In the genomic region with DNA sequence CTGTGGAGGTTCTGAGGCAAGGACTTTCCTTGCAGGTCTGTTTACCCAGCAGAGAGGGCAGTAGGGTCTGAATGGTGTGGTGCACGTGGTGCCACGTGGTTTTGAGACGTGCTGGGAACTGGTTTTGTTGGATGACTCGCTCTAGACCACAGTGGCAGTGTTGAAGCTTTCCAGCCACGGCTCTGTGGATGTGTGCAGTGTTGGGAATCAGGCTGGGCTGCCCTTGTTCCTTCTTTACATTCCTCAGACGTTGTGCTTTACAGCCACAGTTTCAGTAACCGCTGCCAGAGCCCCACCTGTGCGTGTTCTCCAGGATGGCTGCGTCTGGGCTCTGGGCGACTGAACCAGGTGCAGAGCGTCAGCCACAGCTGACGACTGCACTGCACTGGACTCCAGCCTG, we compare ENCODE assay signal across 14 cellular contexts. TPM values are rescaled to one million over a fixed set of nuclear protein-coding genes. Genes with fewer than 3 reads are reported as not detected.
A peak's percentile ranks its signal among the peaks of the same experiment; 100 is the strongest.
DNase-seq lines count a peak whose midpoint lies in the region; ATAC-seq and TF ChIP-seq lines count a peak whose summit lies in the region.
"Had no signal": no experiment of that assay in that cellular context is flagged by ENCODE, and none has a peak within 500 bp of the region (broad histone marks: within the 10 kb centered on the region; RNA-seq: fewer than 3 reads in every experiment).

No MANE protein-coding gene starts in this region.

- peaks cover 10% of the 10 kb centered on the region for H3K36me3 Mint-ChIP-seq in activated B cell treated with CpG ODN at 0.5 μM for 24 hours (ENCODE audit: low read depth)

- in situ Hi-C loops in GM23248 (cut with MboI): no loop called here

- peaks cover 15% of the 10 kb centered on the region for H3K4me1 Mint-ChIP-seq in activated B cell treated with CpG ODN at 0.5 μM for 24 hours

- no peaks in the 10 kb centered on the region for H3K9me2 ChIP-seq in GM23248 (ENCODE audit: insufficient read depth)

- 77 to 81% methylated on average over 12 of the region's 12 CpGs for WGBS in GM23248 (ENCODE audit: low coverage in 1 of 2, low lambda C conversion rate in 2 of 2, missing lambda C conversion rate in 2 of 2), 2 experiments

- no peaks in the 10 kb centered on the region for H3F3A ChIP-seq in GM23248 (ENCODE audit: insufficient read depth)

- no peak overlapping the region for H3K4me3 ChIP-seq in GM23248
- no peak overlapping the region for H3K4me3 ChIP-seq in fibroblast of villous mesenchyme (ENCODE audit: low read depth, low read length)
- H3K4me3 ChIP-seq: SK-N-MC had no signal

- no peak overlapping the region for H3K4me3 Mint-ChIP-seq in activated B cell treated with CpG ODN at 0.5 μM for 24 hours
- H3K4me3 Mint-ChIP-seq: B cell had no signal

- no peak overlapping the region for H3K27ac ChIP-seq in GM23248
- H3K27ac ChIP-seq: SK-N-MC had no signal

- CTCF ChIA-PET in activated B cell treated with CpG ODN at 0.5 μM for 24 hours (lab: Charles Lee): no interaction called here

- ATAC-seq in activated B cell treated with CpG ODN at 0.5 μM for 24 hours (ENCODE audit: low read depth) (no peak), HG02852 (IDR thresholded peaks at IDR 0.05; ENCODE audit: unreplicated experiment) (no peak), GM18511 (IDR thresholded peaks at IDR 0.05; ENCODE audit: unreplicated experiment) (no peak), HG03139 (IDR thresholded peaks at IDR 0.05; ENCODE audit: unreplicated experiment) (no peak), HG03045 (IDR thresholded peaks at IDR 0.05; ENCODE audit: unreplicated experiment) (no peak)

- peak overlapping the region; percentile 7 for H3K27ac Mint-ChIP-seq in activated B cell treated with CpG ODN at 0.5 μM for 24 hours
- H3K27ac Mint-ChIP-seq: B cell had no signal

- intact Hi-C loops in activated B cell treated with CpG ODN at 0.5 μM for 24 hours (cut with micrococcal nuclease): no loop called here

- H3K9ac ChIP-seq in GM23248: no peak overlapping the region

- H3K9me3 ChIP-seq in GM23248 (ENCODE audit: low read depth): no peaks in the 10 kb centered on the region

- no peaks in the 10 kb centered on the region for H3K9me3 Mint-ChIP-seq in activated B cell treated with CpG ODN at 0.5 μM for 24 hours

- no peaks in the 10 kb centered on the region for H3K27me3 Mint-ChIP-seq in activated B cell treated with CpG ODN at 0.5 μM for 24 hours
- H3K27me3 Mint-ChIP-seq: B cell had no signal

- H3K4me1 ChIP-seq in GM23248 (ENCODE audit: insufficient read depth): no peaks in the 10 kb centered on the region

- POLR2A ChIA-PET in activated B cell treated with CpG ODN at 0.5 μM for 24 hours (lab: Charles Lee): no interaction called here

- H3K79me2 ChIP-seq in GM23248 (ENCODE audit: insufficient read depth): peaks cover 84% of the 10 kb centered on the region

- H4K20me1 ChIP-seq in GM23248 (ENCODE audit: insufficient read depth): peaks cover 10% of the 10 kb centered on the region; the same call in 1 of the 2 replicates

- H2AFZ ChIP-seq in GM23248: no peak overlapping the region

- H3K36me3 ChIP-seq in GM23248 (ENCODE audit: low read depth): no peaks in the 10 kb centered on the region

- no peaks in the 10 kb centered on the region for H3K27me3 ChIP-seq in GM23248 (replicated peaks; ENCODE audit: insufficient read depth)

- no peak for TF ChIP-seq CTCF in activated B cell treated with CpG ODN at 0.5 μM for 24 hours (IDR thresholded peaks at IDR 0.05)
- TF ChIP-seq CTCF in fibroblast of villous mesenchyme (IDR thresholded peaks at IDR 0.05; ENCODE audit: insufficient read depth, low read depth, low read length): no peak

- peak; percentile 48 for DNase-seq in A172 (ENCODE audit: low spot score)
- DNase-seq in GM23248: peak; percentile 42
- no peak for DNase-seq in activated B cell treated with CpG ODN at 0.5 μM for 24 hours
- peak; percentile 68 for DNase-seq in fibroblast of villous mesenchyme (ENCODE audit: low read depth)
- DNase-seq: erythroblast; NCI-H187; stimulated activated CD4-positive, alpha-beta T cell treated with anti-CD3 and anti-CD28 coated beads, Interleukin-2, amount 100 ng/mL, for 48 hours; stimulated activated naive CD4-positive, alpha-beta T cell treated with Interleukin-2 at 50 U/mL for 16 hours had no signal

- H3K4me2 ChIP-seq in GM23248 (ENCODE audit: unreplicated experiment): no peak overlapping the region

RNA-seq across cellular contexts. Expression of a gene that starts 8.2 kb away (rescaled TPM):
- 16.5 and 20.4 TPM in 2 replicates for total RNA-seq in A172 (2014; rRNA removed; shearing (Covaris generic))
- total RNA-seq in GM23248 (2014; rRNA removed; shearing (Covaris generic)): 21.1 and 26.0 TPM in 2 replicates
- polyA plus RNA-seq in GM23248 (2016; fragmentation: Nextera tagmentation; extraction: Ambion mirVana): 6.7 and 7.6 TPM in 2 replicates
- 28.1 and 33.8 TPM in 2 replicates for total RNA-seq in activated B cell treated with CpG ODN at 0.5 μM for 24 hours
- 20.7 and 21.3 TPM in 2 replicates for total RNA-seq in fibroblast of villous mesenchyme
